1 cellular context compared by ENCODE assay signal in the genomic region with DNA sequence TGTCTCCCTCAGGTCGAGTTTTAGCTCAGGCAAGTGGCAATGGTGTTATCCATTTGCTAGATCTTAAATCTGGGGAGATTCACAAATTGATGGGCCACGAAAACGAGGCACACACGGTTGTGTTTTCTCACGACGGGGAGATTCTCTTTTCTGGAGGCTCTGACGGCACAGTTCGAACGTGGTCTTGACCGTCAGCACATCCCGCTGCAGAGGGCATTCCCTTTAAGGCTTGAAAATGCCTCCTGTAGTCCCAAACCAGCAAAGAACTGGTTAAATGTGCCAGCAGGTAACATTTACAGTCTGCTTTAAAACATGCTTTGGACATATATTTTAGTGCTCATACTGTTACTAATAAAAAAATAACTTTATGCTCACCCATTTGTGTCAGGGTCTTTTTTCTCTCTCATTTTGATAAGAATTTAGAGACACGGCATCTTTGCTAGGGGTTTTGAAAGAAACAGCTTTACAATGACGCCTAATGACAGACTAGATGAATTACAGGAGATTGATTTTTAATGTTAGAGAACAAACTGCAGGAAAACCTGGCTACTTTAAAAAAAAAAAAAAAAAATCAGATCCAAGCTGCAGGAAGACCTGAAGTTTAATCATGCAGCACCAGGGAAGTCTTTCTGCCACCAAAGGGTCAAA.
TF ChIP-seq lines count a peak whose summit lies in the region.

No MANE protein-coding gene starts in this region.

TF ChIP-seq in GM23338, 12 proteins besides CTCF, POLR2A, EP300 and RAD21 (continued from another document):
- TF ChIP-seq, protein P1, sequence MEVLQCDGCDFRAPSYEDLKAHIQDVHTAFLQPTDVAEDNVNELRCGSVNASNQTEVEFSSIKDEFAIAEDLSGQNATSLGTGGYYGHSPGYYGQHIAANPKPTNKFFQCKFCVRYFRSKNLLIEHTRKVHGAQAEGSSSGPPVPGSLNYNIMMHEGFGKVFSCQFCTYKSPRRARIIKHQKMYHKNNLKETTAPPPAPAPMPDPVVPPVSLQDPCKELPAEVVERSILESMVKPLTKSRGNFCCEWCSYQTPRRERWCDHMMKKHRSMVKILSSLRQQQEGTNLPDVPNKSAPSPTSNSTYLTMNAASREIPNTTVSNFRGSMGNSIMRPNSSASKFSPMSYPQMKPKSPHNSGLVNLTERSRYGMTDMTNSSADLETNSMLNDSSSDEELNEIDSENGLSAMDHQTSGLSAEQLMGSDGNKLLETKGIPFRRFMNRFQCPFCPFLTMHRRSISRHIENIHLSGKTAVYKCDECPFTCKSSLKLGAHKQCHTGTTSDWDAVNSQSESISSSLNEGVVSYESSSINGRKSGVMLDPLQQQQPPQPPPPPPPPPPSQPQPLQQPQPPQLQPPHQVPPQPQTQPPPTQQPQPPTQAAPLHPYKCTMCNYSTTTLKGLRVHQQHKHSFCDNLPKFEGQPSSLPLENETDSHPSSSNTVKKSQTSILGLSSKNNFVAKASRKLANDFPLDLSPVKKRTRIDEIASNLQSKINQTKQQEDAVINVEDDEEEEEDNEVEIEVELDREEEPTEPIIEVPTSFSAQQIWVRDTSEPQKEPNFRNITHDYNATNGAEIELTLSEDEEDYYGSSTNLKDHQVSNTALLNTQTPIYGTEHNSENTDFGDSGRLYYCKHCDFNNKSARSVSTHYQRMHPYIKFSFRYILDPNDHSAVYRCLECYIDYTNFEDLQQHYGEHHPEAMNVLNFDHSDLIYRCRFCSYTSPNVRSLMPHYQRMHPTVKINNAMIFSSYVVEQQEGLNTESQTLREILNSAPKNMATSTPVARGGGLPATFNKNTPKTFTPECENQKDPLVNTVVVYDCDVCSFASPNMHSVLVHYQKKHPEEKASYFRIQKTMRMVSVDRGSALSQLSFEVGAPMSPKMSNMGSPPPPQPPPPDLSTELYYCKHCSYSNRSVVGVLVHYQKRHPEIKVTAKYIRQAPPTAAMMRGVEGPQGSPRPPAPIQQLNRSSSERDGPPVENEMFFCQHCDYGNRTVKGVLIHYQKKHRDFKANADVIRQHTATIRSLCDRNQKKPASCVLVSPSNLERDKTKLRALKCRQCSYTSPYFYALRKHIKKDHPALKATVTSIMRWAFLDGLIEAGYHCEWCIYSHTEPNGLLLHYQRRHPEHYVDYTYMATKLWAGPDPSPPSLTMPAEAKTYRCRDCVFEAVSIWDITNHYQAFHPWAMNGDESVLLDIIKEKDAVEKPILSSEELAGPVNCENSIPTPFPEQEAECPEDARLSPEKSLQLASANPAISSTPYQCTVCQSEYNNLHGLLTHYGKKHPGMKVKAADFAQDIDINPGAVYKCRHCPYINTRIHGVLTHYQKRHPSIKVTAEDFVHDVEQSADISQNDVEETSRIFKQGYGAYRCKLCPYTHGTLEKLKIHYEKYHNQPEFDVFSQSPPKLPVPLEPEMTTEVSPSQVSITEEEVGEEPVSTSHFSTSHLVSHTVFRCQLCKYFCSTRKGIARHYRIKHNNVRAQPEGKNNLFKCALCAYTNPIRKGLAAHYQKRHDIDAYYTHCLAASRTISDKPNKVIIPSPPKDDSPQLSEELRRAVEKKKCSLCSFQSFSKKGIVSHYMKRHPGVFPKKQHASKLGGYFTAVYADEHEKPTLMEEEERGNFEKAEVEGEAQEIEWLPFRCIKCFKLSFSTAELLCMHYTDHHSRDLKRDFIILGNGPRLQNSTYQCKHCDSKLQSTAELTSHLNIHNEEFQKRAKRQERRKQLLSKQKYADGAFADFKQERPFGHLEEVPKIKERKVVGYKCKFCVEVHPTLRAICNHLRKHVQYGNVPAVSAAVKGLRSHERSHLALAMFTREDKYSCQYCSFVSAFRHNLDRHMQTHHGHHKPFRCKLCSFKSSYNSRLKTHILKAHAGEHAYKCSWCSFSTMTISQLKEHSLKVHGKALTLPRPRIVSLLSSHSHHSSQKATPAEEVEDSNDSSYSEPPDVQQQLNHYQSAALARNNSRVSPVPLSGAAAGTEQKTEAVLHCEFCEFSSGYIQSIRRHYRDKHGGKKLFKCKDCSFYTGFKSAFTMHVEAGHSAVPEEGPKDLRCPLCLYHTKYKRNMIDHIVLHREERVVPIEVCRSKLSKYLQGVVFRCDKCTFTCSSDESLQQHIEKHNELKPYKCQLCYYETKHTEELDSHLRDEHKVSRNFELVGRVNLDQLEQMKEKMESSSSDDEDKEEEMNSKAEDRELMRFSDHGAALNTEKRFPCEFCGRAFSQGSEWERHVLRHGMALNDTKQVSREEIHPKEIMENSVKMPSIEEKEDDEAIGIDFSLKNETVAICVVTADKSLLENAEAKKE (CRISPR knock-in tag; IDR thresholded peaks at IDR 0.05), result no peak
- TF ChIP-seq, protein P2, sequence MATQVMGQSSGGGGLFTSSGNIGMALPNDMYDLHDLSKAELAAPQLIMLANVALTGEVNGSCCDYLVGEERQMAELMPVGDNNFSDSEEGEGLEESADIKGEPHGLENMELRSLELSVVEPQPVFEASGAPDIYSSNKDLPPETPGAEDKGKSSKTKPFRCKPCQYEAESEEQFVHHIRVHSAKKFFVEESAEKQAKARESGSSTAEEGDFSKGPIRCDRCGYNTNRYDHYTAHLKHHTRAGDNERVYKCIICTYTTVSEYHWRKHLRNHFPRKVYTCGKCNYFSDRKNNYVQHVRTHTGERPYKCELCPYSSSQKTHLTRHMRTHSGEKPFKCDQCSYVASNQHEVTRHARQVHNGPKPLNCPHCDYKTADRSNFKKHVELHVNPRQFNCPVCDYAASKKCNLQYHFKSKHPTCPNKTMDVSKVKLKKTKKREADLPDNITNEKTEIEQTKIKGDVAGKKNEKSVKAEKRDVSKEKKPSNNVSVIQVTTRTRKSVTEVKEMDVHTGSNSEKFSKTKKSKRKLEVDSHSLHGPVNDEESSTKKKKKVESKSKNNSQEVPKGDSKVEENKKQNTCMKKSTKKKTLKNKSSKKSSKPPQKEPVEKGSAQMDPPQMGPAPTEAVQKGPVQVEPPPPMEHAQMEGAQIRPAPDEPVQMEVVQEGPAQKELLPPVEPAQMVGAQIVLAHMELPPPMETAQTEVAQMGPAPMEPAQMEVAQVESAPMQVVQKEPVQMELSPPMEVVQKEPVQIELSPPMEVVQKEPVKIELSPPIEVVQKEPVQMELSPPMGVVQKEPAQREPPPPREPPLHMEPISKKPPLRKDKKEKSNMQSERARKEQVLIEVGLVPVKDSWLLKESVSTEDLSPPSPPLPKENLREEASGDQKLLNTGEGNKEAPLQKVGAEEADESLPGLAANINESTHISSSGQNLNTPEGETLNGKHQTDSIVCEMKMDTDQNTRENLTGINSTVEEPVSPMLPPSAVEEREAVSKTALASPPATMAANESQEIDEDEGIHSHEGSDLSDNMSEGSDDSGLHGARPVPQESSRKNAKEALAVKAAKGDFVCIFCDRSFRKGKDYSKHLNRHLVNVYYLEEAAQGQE (IDR thresholded peaks at IDR 0.05; ENCODE audit: unreplicated experiment), result no peak
- TF ChIP-seq, protein P3, sequence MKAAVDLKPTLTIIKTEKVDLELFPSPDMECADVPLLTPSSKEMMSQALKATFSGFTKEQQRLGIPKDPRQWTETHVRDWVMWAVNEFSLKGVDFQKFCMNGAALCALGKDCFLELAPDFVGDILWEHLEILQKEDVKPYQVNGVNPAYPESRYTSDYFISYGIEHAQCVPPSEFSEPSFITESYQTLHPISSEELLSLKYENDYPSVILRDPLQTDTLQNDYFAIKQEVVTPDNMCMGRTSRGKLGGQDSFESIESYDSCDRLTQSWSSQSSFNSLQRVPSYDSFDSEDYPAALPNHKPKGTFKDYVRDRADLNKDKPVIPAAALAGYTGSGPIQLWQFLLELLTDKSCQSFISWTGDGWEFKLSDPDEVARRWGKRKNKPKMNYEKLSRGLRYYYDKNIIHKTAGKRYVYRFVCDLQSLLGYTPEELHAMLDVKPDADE (IDR thresholded peaks at IDR 0.05), result no peak
- no peak for TF ChIP-seq CREB1 (CRISPR knock-in tag; IDR thresholded peaks at IDR 0.05; ENCODE audit: low read depth)
- no peak for TF ChIP-seq EZH2 (IDR thresholded peaks at IDR 0.05; ENCODE audit: low read depth, unreplicated experiment)
